In genomic region chr9:90219548-90220118, GRCh38 we compare ENCODE assay signal across 8 cellular contexts.
DNase-seq lines count a peak whose midpoint lies in the region; ATAC-seq and TF ChIP-seq lines count a peak whose summit lies in the region.
"Had no signal": no experiment of that assay in that cellular context is flagged by ENCODE, and none has a peak within 500 bp of the region (broad histone marks: within the 10 kb centered on the region; RNA-seq: fewer than 3 reads in every experiment).

No MANE protein-coding gene starts in this region.

- H3K9me3 Mint-ChIP-seq in stimulated activated memory B cell treated with anti-CD40 and anti-IgM and Interleukin-4, amounts not matched to agents 10 μg/mL and 1 μg/mL and 100 μg/mL, for 72 hours = no peaks in the 10 kb centered on the region
- no peaks in the 10 kb centered on the region for H3K9me3 Mint-ChIP-seq in T-helper 2 cell treated with Interferon-gamma antibody and Interleukin-4, amounts not matched to agents 5 μg/mL and 100 μg/mL, for 36 hours

- peaks cover 4% of the 10 kb centered on the region for H3K27me3 ChIP-seq in iPS-15b (ENCODE audit: control insufficient read depth, insufficient read depth, low read length)

- no peaks in the 10 kb centered on the region for H3K27me3 Mint-ChIP-seq in stimulated activated memory B cell treated with anti-CD40 and anti-IgM and Interleukin-4, amounts not matched to agents 10 μg/mL and 1 μg/mL and 100 μg/mL, for 72 hours
- H3K27me3 Mint-ChIP-seq in T-helper 2 cell treated with Interferon-gamma antibody and Interleukin-4, amounts not matched to agents 5 μg/mL and 100 μg/mL, for 36 hours (ENCODE audit: low read depth) = no peaks in the 10 kb centered on the region

- POLR2A ChIA-PET in HEK293T (lab: Yijun Ruan, JAX) = no interaction called here

- H3K4me1 Mint-ChIP-seq in stimulated activated memory B cell treated with anti-CD40 and anti-IgM and Interleukin-4, amounts not matched to agents 10 μg/mL and 1 μg/mL and 100 μg/mL, for 72 hours = peaks cover 13% of the 10 kb centered on the region
- H3K4me1 Mint-ChIP-seq in T-helper 2 cell treated with Interferon-gamma antibody and Interleukin-4, amounts not matched to agents 5 μg/mL and 100 μg/mL, for 36 hours (ENCODE audit: low read depth) = no peaks in the 10 kb centered on the region
- H3K4me1 Mint-ChIP-seq: nephron had no signal

- H3K4me3 ChIP-seq in iPS-15b (ENCODE audit: low read depth, low read length) = peak overlapping the region; percentile 53

- no peaks in the 10 kb centered on the region for H3K4me1 ChIP-seq in iPS-15b (ENCODE audit: control insufficient read depth, insufficient read depth, low read length)

- CTCF ChIA-PET in HEK293T (lab: Yijun Ruan, JAX) = no interaction called here

- H3K9me3 ChIP-seq in iPS-15b (ENCODE audit: control insufficient read depth, insufficient read depth, low read length) = no peaks in the 10 kb centered on the region

- peak; percentile 78 for ATAC-seq in stimulated activated memory B cell treated with anti-CD40 and anti-IgM and Interleukin-4, amounts not matched to agents 10 μg/mL and 1 μg/mL and 100 μg/mL, for 72 hours
- ATAC-seq in GM19395 (IDR thresholded peaks at IDR 0.05; ENCODE audit: unreplicated experiment) = no peak

- peak overlapping the region; percentile 41 for H3K27ac Mint-ChIP-seq in stimulated activated memory B cell treated with anti-CD40 and anti-IgM and Interleukin-4, amounts not matched to agents 10 μg/mL and 1 μg/mL and 100 μg/mL, for 72 hours
- no peak overlapping the region for H3K27ac Mint-ChIP-seq in T-helper 2 cell treated with Interferon-gamma antibody and Interleukin-4, amounts not matched to agents 5 μg/mL and 100 μg/mL, for 36 hours
- H3K27ac Mint-ChIP-seq: nephron had no signal

- no peaks in the 10 kb centered on the region for H3K36me3 Mint-ChIP-seq in stimulated activated memory B cell treated with anti-CD40 and anti-IgM and Interleukin-4, amounts not matched to agents 10 μg/mL and 1 μg/mL and 100 μg/mL, for 72 hours
- no peaks in the 10 kb centered on the region for H3K36me3 Mint-ChIP-seq in T-helper 2 cell treated with Interferon-gamma antibody and Interleukin-4, amounts not matched to agents 5 μg/mL and 100 μg/mL, for 36 hours (ENCODE audit: low read depth)

- DNase-seq in HEK293T (ENCODE audit: extremely low spot score) (peak; percentile 35), HPDE6-E6E7 (ENCODE audit: extremely low spot score) (no peak)
- DNase-seq in activated CD4-positive, alpha-beta T cell treated with anti-CD3 and anti-CD28 coated beads for 48 hours = peak; percentile 42
- DNase-seq in T-helper 2 cell treated with Interferon-gamma antibody and Interleukin-4, amounts not matched to agents 5 μg/mL and 100 μg/mL, for 36 hours (ENCODE audit: low spot score) = no peak

- H3K9ac ChIP-seq in iPS-15b (ENCODE audit: low read depth, low read length) = peak overlapping the region; percentile 56

- peak overlapping the region; percentile 43 for H3K4me3 Mint-ChIP-seq in stimulated activated memory B cell treated with anti-CD40 and anti-IgM and Interleukin-4, amounts not matched to agents 10 μg/mL and 1 μg/mL and 100 μg/mL, for 72 hours
- H3K4me3 Mint-ChIP-seq in T-helper 2 cell treated with Interferon-gamma antibody and Interleukin-4, amounts not matched to agents 5 μg/mL and 100 μg/mL, for 36 hours = no peak overlapping the region

- no peaks in the 10 kb centered on the region for H3K36me3 ChIP-seq in iPS-15b (ENCODE audit: control insufficient read depth, insufficient read depth, low read length)

TF ChIP-seq in HEK293T, 16 proteins besides CTCF, POLR2A, EP300 and RAD21:
- TF ChIP-seq ELF4 (IDR thresholded peaks at IDR 0.05) (no peak), PKNOX1 (IDR thresholded peaks at IDR 0.05) (no peak), HDGF (IDR thresholded peaks at IDR 0.05; ENCODE audit: borderline replicate concordance) (no peak), BHLHE40 (IDR thresholded peaks at IDR 0.05; ENCODE audit: borderline replicate concordance) (no peak), SP1 (IDR thresholded peaks at IDR 0.05) (no peak), FOXM1 (IDR thresholded peaks at IDR 0.05; ENCODE audit: borderline replicate concordance) (no peak), SUZ12 (IDR thresholded peaks at IDR 0.05) (no peak)

Comparison
In these comparisons a context has a peak if more than half of its experiments do, and no peak if none do; other contexts are left out.
1. DNase-seq: peak in HEK293T (single experiment) and activated CD4-positive, alpha-beta T cell treated with anti-CD3 and anti-CD28 coated beads for 48 hours (single experiment); none in HPDE6-E6E7 (single experiment) and T-helper 2 cell treated with Interferon-gamma antibody and Interleukin-4, amounts not matched to agents 5 μg/mL and 100 μg/mL, for 36 hours (single experiment).